Comparison of ENCODE assay signal across 26 cellular contexts in the genomic region with DNA sequence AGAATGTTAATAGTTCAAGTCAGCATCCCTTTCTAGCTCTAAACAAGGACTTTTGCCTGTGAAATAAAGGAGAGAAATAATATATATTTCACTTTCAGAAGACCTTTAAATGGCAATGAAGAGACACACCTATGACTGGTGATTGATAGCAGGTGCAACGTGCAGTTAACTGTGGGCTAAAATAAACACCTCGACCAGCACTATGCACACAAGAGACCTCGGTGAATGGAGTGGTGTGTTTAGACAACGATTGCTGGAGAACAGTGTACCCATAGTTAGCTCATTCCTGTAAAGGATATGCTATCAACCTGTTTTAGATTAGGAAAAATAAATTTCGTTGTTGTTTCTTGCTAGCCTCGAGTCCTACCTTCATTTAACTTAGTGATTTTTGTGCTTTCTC.
A peak's percentile ranks its signal among the peaks of the same experiment; 100 is the strongest.
DNase-seq lines count a peak whose midpoint lies in the region; TF ChIP-seq lines count a peak whose summit lies in the region.
"Had no signal": no experiment of that assay in that cellular context is flagged by ENCODE, and none has a peak within 500 bp of the region (broad histone marks: within the 10 kb centered on the region; RNA-seq: fewer than 3 reads in every experiment).

No MANE protein-coding gene starts in this region.

- no peak overlapping the region for H3K4me3 Mint-ChIP-seq in activated T-cell treated with anti-CD3 and anti-CD28 coated beads, Interleukin-2, amount 50 U/mL, for 24 hours
- H3K4me3 Mint-ChIP-seq: activated naive CD4-positive, alpha-beta T cell treated with anti-CD3 and anti-CD28 coated beads, Interleukin-2, amount 50 U/mL, for 24 hours; activated T-cell treated with anti-CD3 and anti-CD28 coated beads, Interleukin-2, amount 50 U/mL, for 72 hours; CD4-positive, CD25-positive, alpha-beta regulatory T cell; GM23338; memory B cell; natural killer cell had no signal

- H3K27ac ChIP-seq in muscle layer of duodenum (ENCODE audit: low read length): peak overlapping the region; percentile 43
- H3K27ac ChIP-seq: ascending aorta, gastroesophageal sphincter had no signal

- H3K36me3 Mint-ChIP-seq in activated T-cell treated with anti-CD3 and anti-CD28 coated beads, Interleukin-2, amount 50 U/mL, for 24 hours (ENCODE audit: low read depth): no peaks in the 10 kb centered on the region
- H3K36me3 Mint-ChIP-seq: activated naive CD4-positive, alpha-beta T cell treated with anti-CD3 and anti-CD28 coated beads, Interleukin-2, amount 50 U/mL, for 24 hours; CD4-positive, CD25-positive, alpha-beta regulatory T cell; memory B cell; natural killer cell had no signal

- H3K4me1 ChIP-seq in muscle layer of duodenum (ENCODE audit: control insufficient read depth in 1 of 2, insufficient read depth in 2 of 2, low read length in 2 of 2) (no peaks in the 10 kb centered on the region), BE2C (no peaks in the 10 kb centered on the region)
- H3K4me1 ChIP-seq: ascending aorta, gastroesophageal sphincter had no signal

- H3K4me1 Mint-ChIP-seq in activated T-cell treated with anti-CD3 and anti-CD28 coated beads, Interleukin-2, amount 50 U/mL, for 24 hours (ENCODE audit: low read depth): peaks cover 3% of the 10 kb centered on the region
- H3K4me1 Mint-ChIP-seq: CD4-positive, CD25-positive, alpha-beta regulatory T cell; memory B cell; natural killer cell had no signal

- DNase-seq in DMS153 treated with DMSO at 0.1 percent for 48 hours (lab: John Stamatoyannopoulos, UW; ENCODE audit: unreplicated experiment) (peak; percentile 87), NCI-H146 (lab: John Stamatoyannopoulos, UW) (peak; percentile 89), NCI-H748 (lab: John Stamatoyannopoulos, UW; ENCODE audit: unreplicated experiment) (peak; percentile 95), BE2C (no peak), MG63 (no peak)
- no peak for DNase-seq in activated T-cell treated with anti-CD3 and anti-CD28 coated beads, Interleukin-2, amount 50 U/mL, for 24 hours
- DNase-seq in activated CD4-positive, alpha-beta T cell treated with anti-CD3 and anti-CD28 coated beads for 48 hours: no peak
- DNase-seq: activated CD4-positive, CD25-positive, alpha-beta regulatory T cell treated with anti-CD3 and anti-CD28 coated beads, Interleukin-2, amount 50 U/mL, for 72 hours; activated CD8-positive, alpha-beta memory T cell treated with anti-CD3 and anti-CD28 coated beads for 24 hours; activated T-cell treated with anti-CD3 and anti-CD28 coated beads, Interleukin-2, amount 50 U/mL, for 72 hours; CD4-positive, CD25-positive, alpha-beta regulatory T cell; cerebellar nuclear complex; DMS79; effector CD4-positive, alpha-beta T cell; IMR-90; kidney glomerular epithelial cell; natural killer cell; stimulated activated naive CD8-positive, alpha-beta T cell treated with anti-CD3 and anti-CD28 coated beads, Interleukin-15, Interleukin-2, amounts not matched to agents 100 U/mL and 50 U/mL, for 24 hours; SW 1271; trophoblast cell had no signal

- H3K9me3 Mint-ChIP-seq in activated T-cell treated with anti-CD3 and anti-CD28 coated beads, Interleukin-2, amount 50 U/mL, for 24 hours: no peaks in the 10 kb centered on the region
- H3K9me3 Mint-ChIP-seq: activated naive CD4-positive, alpha-beta T cell treated with anti-CD3 and anti-CD28 coated beads, Interleukin-2, amount 50 U/mL, for 24 hours; activated T-cell treated with anti-CD3 and anti-CD28 coated beads, Interleukin-2, amount 50 U/mL, for 72 hours; GM23338; memory B cell; natural killer cell had no signal

- no peaks in the 10 kb centered on the region for H3K27me3 Mint-ChIP-seq in activated T-cell treated with anti-CD3 and anti-CD28 coated beads, Interleukin-2, amount 50 U/mL, for 24 hours
- H3K27me3 Mint-ChIP-seq: memory B cell had no signal

- no peak for TF ChIP-seq CTCF in BE2C (IDR thresholded peaks at IDR 0.05; ENCODE audit: low read depth, low read length)

- H3K36me3 ChIP-seq in muscle layer of duodenum (ENCODE audit: control insufficient read depth in 1 of 2, insufficient read depth in 2 of 2, low read length in 2 of 2): no peaks in the 10 kb centered on the region
- H3K36me3 ChIP-seq in BE2C: no peaks in the 10 kb centered on the region
- no peaks in the 10 kb centered on the region for H3K36me3 ChIP-seq in MG63
- H3K36me3 ChIP-seq: ascending aorta, gastroesophageal sphincter had no signal

- H3K4me3 ChIP-seq in muscle layer of duodenum (ENCODE audit: low read depth in 1 of 2, low read length in 2 of 2) (no peak overlapping the region), BE2C (ENCODE audit: low read depth, low read length) (no peak overlapping the region), MG63 (no peak overlapping the region)
- H3K4me3 ChIP-seq: ascending aorta, gastroesophageal sphincter, GM23338 had no signal

- H3K27me3 ChIP-seq in muscle layer of duodenum (ENCODE audit: low read depth, low read length): no peaks in the 10 kb centered on the region
- no peaks in the 10 kb centered on the region for H3K27me3 ChIP-seq in BE2C
- no peaks in the 10 kb centered on the region for H3K27me3 ChIP-seq in MG63
- H3K27me3 ChIP-seq: ascending aorta, gastroesophageal sphincter had no signal

- H3K9me3 ChIP-seq in muscle layer of duodenum (ENCODE audit: control insufficient read depth in 1 of 2, low read length in 2 of 2) (no peaks in the 10 kb centered on the region), BE2C (no peaks in the 10 kb centered on the region), MG63 (no peaks in the 10 kb centered on the region)
- H3K9me3 ChIP-seq: ascending aorta, gastroesophageal sphincter had no signal

- no peak overlapping the region for H3K27ac Mint-ChIP-seq in activated T-cell treated with anti-CD3 and anti-CD28 coated beads, Interleukin-2, amount 50 U/mL, for 24 hours
- H3K27ac Mint-ChIP-seq: activated naive CD4-positive, alpha-beta T cell treated with anti-CD3 and anti-CD28 coated beads, Interleukin-2, amount 50 U/mL, for 24 hours; activated T-cell treated with anti-CD3 and anti-CD28 coated beads, Interleukin-2, amount 50 U/mL, for 72 hours; CD4-positive, CD25-positive, alpha-beta regulatory T cell; GM23338; memory B cell; natural killer cell had no signal

Comparison
In these comparisons a context has a peak if more than half of its experiments do, and no peak if none do; other contexts are left out.
1. DNase-seq: peak in DMS153 treated with DMSO at 0.1 percent for 48 hours (single experiment), NCI-H146 (single experiment) and NCI-H748 (single experiment); none in activated T-cell treated with anti-CD3 and anti-CD28 coated beads, Interleukin-2, amount 50 U/mL, for 24 hours (single experiment), activated CD4-positive, alpha-beta T cell treated with anti-CD3 and anti-CD28 coated beads for 48 hours (single experiment), BE2C (single experiment) and MG63 (single experiment).